ENCODE assay signal across 1 cellular context in genomic region chr3:15331606-15332404, GRCh38.
TF ChIP-seq lines count a peak whose summit lies in the region.

No MANE protein-coding gene starts in this region.

TF ChIP-seq in HCT116, 20 proteins besides CTCF, POLR2A, EP300 and RAD21 (continued from another document):
- TF ChIP-seq REST (IDR thresholded peaks at IDR 0.05; ENCODE audit: low read depth) (no peak), SP1 (IDR thresholded peaks at IDR 0.05; ENCODE audit: low read depth) (no peak), POLR2AphosphoS5 (IDR thresholded peaks at IDR 0.05; ENCODE audit: low read depth, low read length) (no peak), MAX (IDR thresholded peaks at IDR 0.05) (peak; percentile 53)
